Comparison of ENCODE assay signal across 8 cellular contexts in the genomic region with DNA sequence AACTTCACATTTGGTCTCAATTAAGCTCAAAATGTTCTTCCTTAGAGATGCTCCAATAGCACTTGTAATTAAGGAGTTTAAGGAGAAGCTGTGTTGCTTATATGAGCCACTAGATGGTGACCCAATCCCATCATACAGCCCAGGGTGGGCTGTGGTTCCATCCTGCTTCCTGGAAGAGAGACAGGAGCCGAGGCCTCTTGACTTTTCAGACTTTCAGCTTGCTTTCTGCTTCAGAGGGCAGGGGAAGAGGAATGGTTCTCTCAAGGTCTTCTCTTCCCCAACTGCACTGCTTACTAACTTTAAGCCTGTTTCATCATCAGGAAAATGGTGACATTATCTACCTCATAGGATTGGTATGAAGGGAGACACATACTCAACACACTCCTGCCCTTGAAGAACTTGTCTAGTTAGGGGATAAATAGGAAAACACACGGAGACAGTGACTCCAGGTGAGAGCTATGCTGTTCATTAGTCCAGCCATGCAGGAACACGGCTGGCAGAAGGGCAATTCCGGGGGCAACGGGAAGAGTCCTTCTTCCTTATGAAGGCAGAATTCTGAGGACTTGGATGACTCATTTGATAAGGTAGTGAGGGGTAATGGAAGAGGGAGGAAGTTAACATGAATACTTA. TPM values are rescaled to one million over a fixed set of nuclear protein-coding genes. Genes with fewer than 3 reads are reported as not detected.
DNase-seq lines count a peak whose midpoint lies in the region; ATAC-seq, FAIRE-seq and TF ChIP-seq lines count a peak whose summit lies in the region.

No MANE protein-coding gene starts in this region.

- H2BK120ac ChIP-seq in mesenchymal stem cell (ENCODE audit: low read depth, low read length), result peak overlapping the region; percentile 7

- H2BK12ac ChIP-seq in mesenchymal stem cell (ENCODE audit: low read length in 2 of 2), result peak overlapping the region in 1 of 2 experiments; percentile 1

- POLR2A ChIA-PET in endothelial cell of umbilical vein (lab: Charles Lee), result no interaction called here

- H3K79me1 ChIP-seq in mesenchymal stem cell (replicated peaks; ENCODE audit: low read length, poor library complexity, severe bottlenecking), result no peaks in the 10 kb centered on the region

- no peak for TF ChIP-seq POLR2A in endothelial cell of umbilical vein (IDR thresholded peaks at IDR 0.05; ENCODE audit: low read depth, low read length)

- no peak overlapping the region for H2AK5ac ChIP-seq in mesenchymal stem cell (ENCODE audit: low read length, severe bottlenecking)

- intact Hi-C loops in endothelial cell of umbilical vein (cut with micrococcal nuclease), result loop anchor here (1.0 to 10.0 kb wide), 8 partner anchors 20 to 783 kb away; partner anchors contain the start of genes PKNOX2 and TMEM218

- no peak for FAIRE-seq in HTR-8/SVneo (lab: Jason Lieb, UNC)
- peak; percentile 80 for FAIRE-seq in endothelial cell of umbilical vein (lab: Jason Lieb, UNC)

- no peaks in the 10 kb centered on the region for H4K20me1 ChIP-seq in endothelial cell of umbilical vein (replicated peaks; ENCODE audit: control insufficient read depth, extremely low read depth, insufficient read depth, low read length)

- no peaks in the 10 kb centered on the region for H3K36me3 ChIP-seq in endothelial cell of umbilical vein (ENCODE audit: control insufficient read depth in 2 of 2, extremely low read depth in 1 of 2, insufficient read depth in 2 of 2, low read length in 2 of 2)
- peaks cover 0 to 21% of the 10 kb centered on the region in 2 experiments for H3K36me3 ChIP-seq in mesenchymal stem cell (ENCODE audit: control insufficient read depth in 1 of 2, insufficient read depth in 2 of 2, low read depth in 1 of 2, low read length in 2 of 2)
- no peaks in the 10 kb centered on the region for H3K36me3 ChIP-seq in MG63

- H3K4ac ChIP-seq in mesenchymal stem cell (ENCODE audit: low read depth in 1 of 2, low read length in 2 of 2), result peak overlapping the region; percentile 0 to 58

- no TSS peak for BruUV-seq in endothelial cell of umbilical vein (replicated peaks; lab: Mats Ljungman, UMichigan)

- no peaks in the 10 kb centered on the region for H3K27me3 ChIP-seq in endothelial cell of umbilical vein (ENCODE audit: control insufficient read depth in 2 of 2, insufficient read depth in 2 of 2, low read length in 2 of 2)
- no peaks in the 10 kb centered on the region for H3K27me3 ChIP-seq in mesenchymal stem cell (ENCODE audit: control insufficient read depth in 1 of 2, insufficient read depth in 1 of 2, low read length in 2 of 2)
- H3K27me3 ChIP-seq in MG63, result no peaks in the 10 kb centered on the region

- no peak for ATAC-seq in HG02938 (IDR thresholded peaks at IDR 0.05; ENCODE audit: unreplicated experiment)

- no peak overlapping the region for H4K91ac ChIP-seq in mesenchymal stem cell (ENCODE audit: low read length)

- DNase-seq in ELF-1 (ENCODE audit: low read depth, low spot score) (peak; percentile 79), HTR-8/SVneo (ENCODE audit: insufficient read length, low spot score) (peak; percentile 57), RPMI8226 (peak; percentile 15), endothelial cell of umbilical vein (ENCODE audit: low read depth, low spot score) (peak; percentile 81), mesenchymal stem cell (peak; percentile 81), MG63 (no peak), NCI-H187 treated with DMSO at 0.1 percent for 48 hours (lab: John Stamatoyannopoulos, UW) (no peak)

- H3K18ac ChIP-seq in mesenchymal stem cell (ENCODE audit: low read depth in 1 of 2, low read length in 2 of 2), result peak overlapping the region; percentile 44 to 73

- H3K4me2 ChIP-seq in endothelial cell of umbilical vein (ENCODE audit: insufficient read depth, low read length) (peak overlapping the region; percentile 12), mesenchymal stem cell (ENCODE audit: low read length, poor library complexity, severe bottlenecking) (no peak overlapping the region)

- H3K9me3 ChIP-seq in endothelial cell of umbilical vein (replicated peaks; ENCODE audit: control insufficient read depth, insufficient read depth, low read length) (no peaks in the 10 kb centered on the region), mesenchymal stem cell (ENCODE audit: control insufficient read depth, low read length) (no peaks in the 10 kb centered on the region), MG63 (no peaks in the 10 kb centered on the region)

- H3K27ac ChIP-seq in endothelial cell of umbilical vein (ENCODE audit: insufficient read depth, low read depth, low read length) (peak overlapping the region; percentile 4), mesenchymal stem cell (ENCODE audit: low read length, poor library complexity, severe bottlenecking) (peak overlapping the region; percentile 21)

- 37% methylated on average over 4 of the region's 5 CpGs for WGBS in mesenchymal stem cell

- CTCF ChIA-PET in endothelial cell of umbilical vein (lab: Charles Lee), result interaction anchor here (0.6 to 6.1 kb wide), 55 partner anchors 9 to 479 kb away, joined by 3 to 141 read pairs (median 5); partner anchors contain the start of genes PKNOX2, SLC37A2 and TMEM218

- no peaks in the 10 kb centered on the region for H3K9me1 ChIP-seq in endothelial cell of umbilical vein (replicated peaks; ENCODE audit: control insufficient read depth, extremely low read depth, insufficient read depth, low read length)

- H2BK5ac ChIP-seq in mesenchymal stem cell (ENCODE audit: low read depth, low read length, poor library complexity, severe bottlenecking), result no peak overlapping the region

- H3K9ac ChIP-seq in endothelial cell of umbilical vein (replicated peaks; ENCODE audit: extremely low read depth, insufficient read depth, low read length) (no peak overlapping the region), mesenchymal stem cell (ENCODE audit: low read length) (peak overlapping the region; percentile 65)

- no peak overlapping the region for H2BK15ac ChIP-seq in mesenchymal stem cell (ENCODE audit: low read depth, poor library complexity, severe bottlenecking)

- H3K23ac ChIP-seq in mesenchymal stem cell (ENCODE audit: low read length in 2 of 2), result no peak overlapping the region

- peak overlapping the region; percentile 88 for H4K8ac ChIP-seq in mesenchymal stem cell (ENCODE audit: low read length)

- H3K79me2 ChIP-seq in endothelial cell of umbilical vein (ENCODE audit: control insufficient read depth, insufficient read depth, low read length), result no peaks in the 10 kb centered on the region

- TF ChIP-seq CTCF in endothelial cell of umbilical vein (IDR thresholded peaks at IDR 0.05; ENCODE audit: extremely low read depth in 1 of 2, insufficient read depth in 1 of 2, low read depth in 1 of 2, low read length in 2 of 2), result peak; percentile 56 to 66

- no peak overlapping the region for H3K14ac ChIP-seq in mesenchymal stem cell (ENCODE audit: low read length in 2 of 2)

- peak overlapping the region; percentile 55 for H2AFZ ChIP-seq in endothelial cell of umbilical vein (ENCODE audit: low read depth, low read length)
- H2AFZ ChIP-seq in mesenchymal stem cell (ENCODE audit: low read depth, low read length), result peak overlapping the region; percentile 60

- H3K4me1 ChIP-seq in endothelial cell of umbilical vein (ENCODE audit: control insufficient read depth, extremely low read depth, insufficient read depth, low read length), result peaks cover 11% of the 10 kb centered on the region
- H3K4me1 ChIP-seq in mesenchymal stem cell (ENCODE audit: control insufficient read depth, insufficient read depth, low read depth, low read length), result peaks cover 7% of the 10 kb centered on the region

- dilution Hi-C loops in endothelial cell of umbilical vein (cut with MboI; ENCODE audit: extremely low pct_ligation_motif_present, low sequenced_read_pairs), result no loop called here

- H3K4me3 ChIP-seq in endothelial cell of umbilical vein (replicated peaks in 1 of 3; ENCODE audit: insufficient read depth in 1 of 3, low read depth in 1 of 3, low read length in 3 of 3), result no peak overlapping the region
- no peak overlapping the region for H3K4me3 ChIP-seq in mesenchymal stem cell (ENCODE audit: insufficient read depth in 1 of 2, low read depth in 1 of 2, low read length in 2 of 2)
- H3K4me3 ChIP-seq in MG63, result no peak overlapping the region

TF ChIP-seq in endothelial cell of umbilical vein, 7 proteins besides CTCF, POLR2A, EP300 and RAD21 (continues in another document):
- no peak for TF ChIP-seq GATA2 (IDR thresholded peaks at IDR 0.05; ENCODE audit: insufficient read depth, insufficient read length, low read depth, low read length)
- TF ChIP-seq POLR2AphosphoS5 (IDR thresholded peaks at IDR 0.05; ENCODE audit: insufficient read depth, low read depth, low read length), result no peak
- TF ChIP-seq MYC (IDR thresholded peaks at IDR 0.05; ENCODE audit: low read depth, low read length), result no peak
- TF ChIP-seq JUN (IDR thresholded peaks at IDR 0.05; ENCODE audit: borderline replicate concordance, insufficient read depth, insufficient read length, low read depth), result peak; percentile 19

RNA-seq across cellular contexts. Expression of gene TMEM218, which starts 20.1 kb away (rescaled TPM):
- 17.9 and 23.8 TPM in 2 replicates for total RNA-seq in endothelial cell of umbilical vein
- 38.2 and 45.1 TPM in 2 replicates for polyA plus RNA-seq in endothelial cell of umbilical vein
- 28.7 and 28.8 TPM in 2 replicates for polyA plus RNA-seq in endothelial cell of umbilical vein (2011; cell fraction: cytosol; rRNA removed)
- 28.4 and 37.1 TPM in 2 replicates for polyA plus RNA-seq in endothelial cell of umbilical vein (2011; cell fraction: nucleus; rRNA removed)
- 18.8 and 22.6 TPM in 2 replicates for polyA plus RNA-seq in endothelial cell of umbilical vein (2012)
- polyA minus RNA-seq in endothelial cell of umbilical vein, result 17.9 and 21.5 TPM in 2 replicates
- polyA minus RNA-seq in endothelial cell of umbilical vein (2011; cell fraction: cytosol; rRNA and poly(A)+ RNA removed), result 2.6 TPM
- 5.9 and 13.3 TPM in 2 replicates for polyA minus RNA-seq in endothelial cell of umbilical vein (2011; cell fraction: nucleus; rRNA and poly(A)+ RNA removed)
- polyA plus RNA-seq in mesenchymal stem cell (2013, experiment 1 of 2), result 19.4 TPM
- polyA plus RNA-seq in mesenchymal stem cell (2013, experiment 2 of 2), result 18.8 TPM
- 27.7 and 31.6 TPM in 2 replicates for total RNA-seq in MG63 (2014; rRNA removed; shearing (Covaris generic); ENCODE audit: low replicate concordance)

RNA-seq across cellular contexts. Expression of gene SLC37A2, which starts 28.3 kb away (rescaled TPM):
- total RNA-seq in endothelial cell of umbilical vein, result 1.1 and 1.3 TPM in 2 replicates
- 1.7 and 2.1 TPM in 2 replicates for polyA plus RNA-seq in endothelial cell of umbilical vein
- polyA plus RNA-seq in endothelial cell of umbilical vein (2011; cell fraction: cytosol; rRNA removed), result 1.4 TPM in 2 replicates
- 2.8 and 4.1 TPM in 2 replicates for polyA plus RNA-seq in endothelial cell of umbilical vein (2011; cell fraction: nucleus; rRNA removed)
- polyA plus RNA-seq in endothelial cell of umbilical vein (2012), result 2.3 and 3.0 TPM in 2 replicates
- 1.8 and 2.5 TPM in 2 replicates for polyA minus RNA-seq in endothelial cell of umbilical vein
- not detected for polyA minus RNA-seq in endothelial cell of umbilical vein (2011; cell fraction: cytosol; rRNA and poly(A)+ RNA removed)
- 2.1 and 2.2 TPM in 2 replicates for polyA minus RNA-seq in endothelial cell of umbilical vein (2011; cell fraction: nucleus; rRNA and poly(A)+ RNA removed)
- 1.3 TPM for polyA plus RNA-seq in mesenchymal stem cell (2013, experiment 1 of 2)
- 1.7 TPM for polyA plus RNA-seq in mesenchymal stem cell (2013, experiment 2 of 2)
- 0.07 and 0.79 TPM in 2 replicates for total RNA-seq in MG63 (2014; rRNA removed; shearing (Covaris generic); ENCODE audit: low replicate concordance)

Comparison
In these comparisons a context has a peak if more than half of its experiments do, and no peak if none do; other contexts are left out.
1. DNase-seq: peak in ELF-1 (single experiment), HTR-8/SVneo (single experiment), RPMI8226 (single experiment), endothelial cell of umbilical vein (single experiment) and mesenchymal stem cell (single experiment); none in MG63 (single experiment) and NCI-H187 treated with DMSO at 0.1 percent for 48 hours (single experiment).